In the genomic region with DNA sequence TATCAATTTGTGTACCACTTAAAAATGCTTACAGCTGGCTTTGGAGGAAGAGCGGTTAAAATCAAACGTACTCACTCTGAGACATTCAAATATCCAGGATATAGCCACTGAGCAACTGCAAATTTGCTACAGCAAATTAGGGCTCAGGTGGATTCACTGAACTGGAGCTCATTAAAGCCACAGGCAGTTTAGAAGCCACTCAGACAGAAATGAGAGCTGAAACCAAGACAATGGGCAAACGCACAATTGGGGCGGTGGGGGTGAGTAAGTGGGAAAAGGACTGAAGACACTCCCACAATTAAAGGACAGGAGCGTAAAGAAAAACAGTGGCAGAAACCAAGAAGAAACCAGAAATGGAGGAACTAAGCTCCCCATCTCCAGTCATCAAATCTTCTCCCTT, we compare ENCODE assay signal across 22 cellular contexts. TPM values are rescaled to one million over a fixed set of nuclear protein-coding genes. Genes with fewer than 3 reads are reported as not detected.
DNase-seq lines count a peak whose midpoint lies in the region; ATAC-seq and TF ChIP-seq lines count a peak whose summit lies in the region.
"Had no signal": no experiment of that assay in that cellular context is flagged by ENCODE, and none has a peak within 500 bp of the region (broad histone marks: within the 10 kb centered on the region; RNA-seq: fewer than 3 reads in every experiment).

No MANE protein-coding gene starts in this region.

- H3K4me3 ChIP-seq in cardiac muscle cell: no peak overlapping the region
- H3K4me3 ChIP-seq: A549, adrenal gland had no signal

- ATAC-seq in HG02981 (IDR thresholded peaks at IDR 0.05; ENCODE audit: unreplicated experiment): no peak
- ATAC-seq: A549; esophagus mucosa; sciatic nerve; stimulated activated naive CD8-positive, alpha-beta T cell treated with anti-CD3 and anti-CD28 coated beads, Interleukin-15, Interleukin-2, amounts not matched to agents 100 U/mL and 50 U/mL, for 24 hours had no signal

- intact Hi-C loops in cardiac septum (cut with DNase I): no loop called here

- no peaks in the 10 kb centered on the region for H3K36me3 Mint-ChIP-seq in chondrocyte (ENCODE audit: low read depth)
- peaks cover 12% of the 10 kb centered on the region for H3K36me3 Mint-ChIP-seq in osteocyte (ENCODE audit: unreplicated experiment)

- TF ChIP-seq CTCF in cardiac muscle cell (IDR thresholded peaks at IDR 0.05; ENCODE audit: low read depth, low read length): no peak
- no peak for TF ChIP-seq CTCF in chondrocyte (IDR thresholded peaks at IDR 0.05)
- no peak for TF ChIP-seq CTCF in osteocyte (IDR thresholded peaks at IDR 0.05)

- no peaks in the 10 kb centered on the region for H3K27me3 ChIP-seq in cardiac muscle cell
- H3K27me3 ChIP-seq: adrenal gland had no signal

- no peaks in the 10 kb centered on the region for H3K9me3 ChIP-seq in cardiac muscle cell (ENCODE audit: low read depth)
- H3K9me3 ChIP-seq: A549, adrenal gland had no signal

- H3K9me3 Mint-ChIP-seq in chondrocyte (ENCODE audit: low read depth) (no peaks in the 10 kb centered on the region), osteocyte (ENCODE audit: unreplicated experiment) (no peaks in the 10 kb centered on the region)
- H3K9me3 Mint-ChIP-seq: central memory CD8-positive, alpha-beta T cell had no signal

- no peak for DNase-seq in cardiac muscle cell (ENCODE audit: low read depth in 1 of 2, low spot score in 1 of 2)
- DNase-seq in cardiac septum (ENCODE audit: low spot score): no peak
- no peak for DNase-seq in chondrocyte (ENCODE audit: low spot score)
- DNase-seq in osteocyte (ENCODE audit: extremely low spot score, unreplicated experiment): no peak
- no peak for DNase-seq in NOMO-1 treated with DMSO at 0.1 percent for 48 hours (lab: John Stamatoyannopoulos, UW; ENCODE audit: unreplicated experiment)
- DNase-seq in 8988T: no peak
- no peak for DNase-seq in NCI-H446 treated with DMSO at 0.1 percent for 48 hours (lab: John Stamatoyannopoulos, UW)
- DNase-seq: adrenal gland; H7; midbrain; NCI-H1694; NCI-H446; NK-92 treated with Interleukin-12 subunit alpha and Interleukin-12 subunit beta, amount 100 ng/mL, for 24 hours; nucleus accumbens; stimulated activated naive CD8-positive, alpha-beta T cell treated with anti-CD3 and anti-CD28 coated beads, Interleukin-15, Interleukin-2, amounts not matched to agents 100 U/mL and 50 U/mL, for 24 hours had no signal

- H3K27me3 Mint-ChIP-seq in chondrocyte (ENCODE audit: low read depth) (no peaks in the 10 kb centered on the region), osteocyte (ENCODE audit: unreplicated experiment) (no peaks in the 10 kb centered on the region)
- H3K27me3 Mint-ChIP-seq: central memory CD8-positive, alpha-beta T cell had no signal

- H3K4me3 Mint-ChIP-seq in chondrocyte (ENCODE audit: unreplicated experiment) (no peak overlapping the region), osteocyte (ENCODE audit: unreplicated experiment) (no peak overlapping the region)
- H3K4me3 Mint-ChIP-seq: central memory CD8-positive, alpha-beta T cell had no signal

- H3K27ac ChIP-seq in cardiac muscle cell: peak overlapping the region; percentile 1
- H3K27ac ChIP-seq: A549, adrenal gland, C4-2B, RWPE1 had no signal

- no peaks in the 10 kb centered on the region for H3K4me1 ChIP-seq in cardiac muscle cell (ENCODE audit: low read depth)
- H3K4me1 ChIP-seq: A549, adrenal gland had no signal

- H3K36me3 ChIP-seq in cardiac muscle cell: no peaks in the 10 kb centered on the region
- H3K36me3 ChIP-seq: adrenal gland had no signal

- H3K27ac Mint-ChIP-seq in chondrocyte (ENCODE audit: unreplicated experiment) (peak overlapping the region; percentile 97), osteocyte (ENCODE audit: unreplicated experiment) (peak overlapping the region; percentile 97)

- H3K4me1 Mint-ChIP-seq in chondrocyte (ENCODE audit: low read depth): peaks cover 88% of the 10 kb centered on the region
- H3K4me1 Mint-ChIP-seq in osteocyte (ENCODE audit: unreplicated experiment): peaks cover 92% of the 10 kb centered on the region

RNA-seq across cellular contexts. Expression of a gene that starts 20.5 kb away (rescaled TPM):
- 7.7 and 10.8 TPM in 2 replicates for total RNA-seq in cardiac muscle cell
- polyA plus RNA-seq in cardiac muscle cell: 9.2 and 9.7 TPM in 2 replicates
- 13.1 TPM for total RNA-seq in cardiac septum
- total RNA-seq in chondrocyte: 20.1 to 21.7 TPM (median 21.0 TPM) in 3 replicates
- total RNA-seq in osteocyte: 37.4 and 41.9 TPM in 2 replicates
